ENCODE assay signal across 9 cellular contexts in the genomic region with DNA sequence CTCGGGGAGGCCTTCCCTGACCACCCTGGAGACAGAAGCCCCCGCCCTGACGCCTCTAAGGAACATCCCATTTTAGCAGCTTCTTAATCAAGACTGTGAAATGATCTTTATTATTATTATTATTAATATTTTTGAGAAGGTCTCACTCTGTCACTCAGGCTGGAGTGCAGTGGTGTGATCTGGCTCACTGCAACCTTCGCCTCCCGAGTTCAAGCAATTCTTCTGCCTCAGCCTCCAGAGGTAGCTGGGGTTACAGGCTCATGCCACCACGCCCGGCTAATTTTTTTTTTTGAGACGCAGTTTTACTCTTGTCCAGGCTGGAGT. TPM values are rescaled to one million over a fixed set of nuclear protein-coding genes. Genes with fewer than 3 reads are reported as not detected.
DNase-seq lines count a peak whose midpoint lies in the region; ATAC-seq and TF ChIP-seq lines count a peak whose summit lies in the region.
"Had no signal": no experiment of that assay in that cellular context is flagged by ENCODE, and none has a peak within 500 bp of the region (broad histone marks: within the 10 kb centered on the region; RNA-seq: fewer than 3 reads in every experiment).

No MANE protein-coding gene starts in this region.

- H3K9me3 ChIP-seq in left ventricle myocardium inferior (replicated peaks) (no peaks in the 10 kb centered on the region), ascending aorta (no peaks in the 10 kb centered on the region), mesenchymal stem cell (ENCODE audit: control insufficient read depth, low read length) (no peaks in the 10 kb centered on the region), transverse colon (no peaks in the 10 kb centered on the region)

- H3K4me3 ChIP-seq in left ventricle myocardium inferior (peak overlapping the region; percentile 69), ascending aorta (peak overlapping the region; percentile 56 to 73), mesenchymal stem cell (ENCODE audit: insufficient read depth in 1 of 2, low read depth in 1 of 2, low read length in 2 of 2) (peak overlapping the region in 1 of 2 experiments; percentile 85), transverse colon (peak overlapping the region in 3 of 4 donors; percentile 31 to 63 (median 42))

- H3K4ac ChIP-seq in mesenchymal stem cell (ENCODE audit: low read depth in 1 of 2, low read length in 2 of 2): no peak overlapping the region

- no peak for TF ChIP-seq POLR2A in transverse colon (IDR thresholded peaks at IDR 0.05)

- peak overlapping the region; percentile 94 for H2AFZ ChIP-seq in mesenchymal stem cell (ENCODE audit: low read depth, low read length)

- H3K18ac ChIP-seq in mesenchymal stem cell (ENCODE audit: low read depth in 1 of 2, low read length in 2 of 2): no peak overlapping the region

- no peak overlapping the region for H2BK12ac ChIP-seq in mesenchymal stem cell (ENCODE audit: low read length in 2 of 2)

- no peak for TF ChIP-seq EP300 in transverse colon (IDR thresholded peaks at IDR 0.05; ENCODE audit: low read depth)

- no peak overlapping the region for H2AK5ac ChIP-seq in mesenchymal stem cell (ENCODE audit: low read length, severe bottlenecking)

- peak overlapping the region; percentile 86 for H3K4me2 ChIP-seq in mesenchymal stem cell (ENCODE audit: low read length, poor library complexity, severe bottlenecking)

- no peak overlapping the region for H4K8ac ChIP-seq in mesenchymal stem cell (ENCODE audit: low read length)

- H2BK15ac ChIP-seq in mesenchymal stem cell (ENCODE audit: low read depth, poor library complexity, severe bottlenecking): no peak overlapping the region

- peaks cover 8% of the 10 kb centered on the region for H3K4me1 ChIP-seq in left ventricle myocardium inferior
- peaks cover 0 to 4% of the 10 kb centered on the region in 2 donors for H3K4me1 ChIP-seq in ascending aorta
- peaks cover 11% of the 10 kb centered on the region for H3K4me1 ChIP-seq in mesenchymal stem cell (ENCODE audit: control insufficient read depth, insufficient read depth, low read depth, low read length)
- peaks cover 0 to 10% (median 6%) of the 10 kb centered on the region in 4 donors for H3K4me1 ChIP-seq in transverse colon

- no peaks in the 10 kb centered on the region for H3K79me1 ChIP-seq in mesenchymal stem cell (replicated peaks; ENCODE audit: low read length, poor library complexity, severe bottlenecking)

- WGBS in mesenchymal stem cell: 96% methylated on average over 5 of the region's 8 CpGs
- 4 to 41% methylated on average over 3 to 8 of the region's 8 CpGs for WGBS in transverse colon (ENCODE audit: low coverage in 1 of 2), 2 donors

- in situ Hi-C loops in transverse colon (cut with MboI; ENCODE audit: low pct_ligation_motif_present in 1 of 4, low pct_unique_long_range_greater_than_20kb in 1 of 4, low sequenced_read_pairs in 3 of 4): loop anchor here in 1 of 4 donors (25.0 kb wide), 1 partner anchor 297 kb away; no protein-coding TSS in a partner anchor

- H3K27me3 ChIP-seq in left ventricle myocardium inferior (ENCODE audit: low read depth) (no peaks in the 10 kb centered on the region), ascending aorta (no peaks in the 10 kb centered on the region), mesenchymal stem cell (ENCODE audit: control insufficient read depth in 1 of 2, insufficient read depth in 1 of 2, low read length in 2 of 2) (no peaks in the 10 kb centered on the region), transverse colon (no peaks in the 10 kb centered on the region)

- H2BK120ac ChIP-seq in mesenchymal stem cell (ENCODE audit: low read depth, low read length): peak overlapping the region; percentile 87

- H3K27ac ChIP-seq in left ventricle myocardium inferior (replicated peaks) (peak overlapping the region; percentile 72), ascending aorta (peak overlapping the region; percentile 12 to 71), mesenchymal stem cell (ENCODE audit: low read length, poor library complexity, severe bottlenecking) (no peak overlapping the region), transverse colon (peak overlapping the region; percentile 67 to 78 (median 76))

- intact Hi-C loops in left ventricle myocardium inferior (cut with micrococcal nuclease) (no loop called here), Right ventricle myocardium inferior (cut with DNase I) (loop anchor here (5.0 kb wide), 1 partner anchor 78 kb away; the partner anchor contains the start of gene KLF1), ascending aorta (cut with DNase I) (no loop called here), transverse colon (cut with DNase I; ENCODE audit: low total_unique reads) (no loop called here)

- ATAC-seq in Right ventricle myocardium inferior: no peak

- H4K91ac ChIP-seq in mesenchymal stem cell (ENCODE audit: low read length): no peak overlapping the region

- no peak overlapping the region for H3K14ac ChIP-seq in mesenchymal stem cell (ENCODE audit: low read length in 2 of 2)

- no peak overlapping the region for H2BK5ac ChIP-seq in mesenchymal stem cell (ENCODE audit: low read depth, low read length, poor library complexity, severe bottlenecking)

- no peak for DNase-seq in left ventricle myocardium inferior
- DNase-seq in Right ventricle myocardium inferior (ENCODE audit: missing footprints): no peak
- DNase-seq in ascending aorta (ENCODE audit: low spot score in 2 of 2): no peak
- DNase-seq in mesenchymal stem cell: no peak
- DNase-seq in transverse colon: no peak
- DNase-seq in NAMALWA (ENCODE audit: low spot score): no peak
- no peak for DNase-seq in mesenteric fat pad (ENCODE audit: low spot score)
- no peak for DNase-seq in NCI-H2196 treated with DMSO at 0.1 percent for 48 hours (lab: John Stamatoyannopoulos, UW; ENCODE audit: unreplicated experiment)

- no peak overlapping the region for H3K23ac ChIP-seq in mesenchymal stem cell (ENCODE audit: low read length in 2 of 2)

- H3K36me3 ChIP-seq in left ventricle myocardium inferior (no peaks in the 10 kb centered on the region), ascending aorta (no peaks in the 10 kb centered on the region), mesenchymal stem cell (ENCODE audit: control insufficient read depth in 1 of 2, insufficient read depth in 2 of 2, low read depth in 1 of 2, low read length in 2 of 2) (no peaks in the 10 kb centered on the region), transverse colon (no peaks in the 10 kb centered on the region)

- no peak overlapping the region for H3K9ac ChIP-seq in mesenchymal stem cell (ENCODE audit: low read length)

- TF ChIP-seq CTCF in left ventricle myocardium inferior (IDR thresholded peaks at IDR 0.05; ENCODE audit: borderline replicate concordance): no peak
- TF ChIP-seq CTCF in ascending aorta (IDR thresholded peaks at IDR 0.05): no peak
- TF ChIP-seq CTCF in transverse colon (IDR thresholded peaks at IDR 0.05): no peak

RNA-seq across cellular contexts. Expression of gene DAND5, which starts 3.6 kb away (rescaled TPM):
- total RNA-seq in left ventricle myocardium inferior (12.7 TPM), Right ventricle myocardium inferior (9.9 TPM), ascending aorta (not detected), transverse colon (under 1 TPM in 2 of 4 donors, not detected in 2; 0.27 to 0.32 TPM), mesenteric fat pad (not detected)
- 0.01 TPM for polyA plus RNA-seq in mesenchymal stem cell (2013, experiment 1 of 2)
- polyA plus RNA-seq in mesenchymal stem cell (2013, experiment 2 of 2): not detected
- total RNA-seq: mononuclear cell had no signal

RNA-seq across cellular contexts. Expression of gene GADD45GIP1, which starts 8.8 kb away (rescaled TPM):
- total RNA-seq in left ventricle myocardium inferior (31.4 TPM), Right ventricle myocardium inferior (33.7 TPM), ascending aorta (42.7 TPM), transverse colon (10 to 100 TPM; 28.6 to 55.0 (median 33.6) TPM), mesenteric fat pad (19.8 TPM)
- 47.1 TPM for polyA plus RNA-seq in mesenchymal stem cell (2013, experiment 1 of 2)
- polyA plus RNA-seq in mesenchymal stem cell (2013, experiment 2 of 2): 47.3 TPM

RNA-seq across cellular contexts. Expression of gene RAD23A, which starts 20.1 kb away (rescaled TPM):
- total RNA-seq in left ventricle myocardium inferior: 150 TPM
- 171 TPM for total RNA-seq in Right ventricle myocardium inferior
- total RNA-seq in ascending aorta: 146 TPM
- 112 TPM for polyA plus RNA-seq in mesenchymal stem cell (2013, experiment 1 of 2)
- 113 TPM for polyA plus RNA-seq in mesenchymal stem cell (2013, experiment 2 of 2)
- total RNA-seq in transverse colon: 10 to 100 TPM; 57.9 to 87.9 (median 75.9) TPM
- total RNA-seq in mesenteric fat pad: 143 TPM

RNA-seq across cellular contexts. Expression of gene CALR, which starts 27.4 kb away (rescaled TPM):
- total RNA-seq in left ventricle myocardium inferior: 365 TPM
- total RNA-seq in Right ventricle myocardium inferior: 496 TPM
- 297 TPM for total RNA-seq in ascending aorta
- 1,694 TPM for polyA plus RNA-seq in mesenchymal stem cell (2013, experiment 1 of 2)
- 1,663 TPM for polyA plus RNA-seq in mesenchymal stem cell (2013, experiment 2 of 2)
- total RNA-seq in transverse colon: 100 to 1,000 TPM; 181 to 444 (median 317) TPM
- 877 TPM for total RNA-seq in mesenteric fat pad

RNA-seq across cellular contexts. Expression of gene NFIX, which starts 29.5 kb away (rescaled TPM):
- total RNA-seq in left ventricle myocardium inferior: 118 TPM
- 159 TPM for total RNA-seq in Right ventricle myocardium inferior
- total RNA-seq in ascending aorta: 76.5 TPM
- polyA plus RNA-seq in mesenchymal stem cell (2013, experiment 1 of 2): 4.6 TPM
- polyA plus RNA-seq in mesenchymal stem cell (2013, experiment 2 of 2): 4.6 TPM
- 10 to 100 TPM; 25.4 to 53.1 (median 29.3) TPM for total RNA-seq in transverse colon
- 166 TPM for total RNA-seq in mesenteric fat pad
